Comparison of ENCODE assay signal across 12 cellular contexts in the genomic region with DNA sequence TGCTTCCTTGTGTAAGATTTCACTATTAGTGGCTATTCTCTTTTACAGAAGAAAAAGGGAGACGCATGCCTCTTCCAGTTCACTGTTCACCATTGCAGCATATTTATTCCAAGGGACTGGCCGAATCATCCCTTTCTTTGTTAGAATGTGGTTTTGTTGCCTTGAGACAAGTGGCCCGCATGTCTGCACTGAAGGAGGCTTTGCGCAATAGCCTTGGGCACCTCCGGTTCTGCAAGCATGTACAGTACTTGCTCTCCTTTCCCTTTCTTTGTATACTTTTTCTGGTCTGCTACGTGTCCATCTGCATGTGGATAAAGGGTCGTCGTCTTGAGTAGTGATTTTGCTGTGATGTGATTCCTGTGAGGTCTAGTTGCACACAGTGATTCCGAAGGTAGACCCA. TPM values are rescaled to one million over a fixed set of nuclear protein-coding genes. Genes with fewer than 3 reads are reported as not detected.
DNase-seq lines count a peak whose midpoint lies in the region; FAIRE-seq and TF ChIP-seq lines count a peak whose summit lies in the region.
"Had no signal": no experiment of that assay in that cellular context is flagged by ENCODE, and none has a peak within 500 bp of the region (broad histone marks: within the 10 kb centered on the region; RNA-seq: fewer than 3 reads in every experiment).

No MANE protein-coding gene starts in this region.

- no peaks in the 10 kb centered on the region for H3K36me3 Mint-ChIP-seq in endothelial cell (ENCODE audit: low read depth, unreplicated experiment)
- H3K36me3 Mint-ChIP-seq in activated naive CD4-positive, alpha-beta T cell treated with anti-CD3 and anti-CD28 coated beads, Interleukin-2, amount 10 ng/mL, durations not matched to agents 7 days and 5 days, result peaks cover 2% of the 10 kb centered on the region

- H3K27me3 Mint-ChIP-seq in endothelial cell (ENCODE audit: unreplicated experiment), result peaks cover 3% of the 10 kb centered on the region
- no peaks in the 10 kb centered on the region for H3K27me3 Mint-ChIP-seq in activated naive CD4-positive, alpha-beta T cell treated with anti-CD3 and anti-CD28 coated beads, Interleukin-2, amount 10 ng/mL, durations not matched to agents 7 days and 5 days

- peak overlapping the region; percentile 92 for H3K27ac ChIP-seq in mesodermal cell (ENCODE audit: low read depth, low read length, severe bottlenecking)

- H3K4me1 Mint-ChIP-seq in endothelial cell (ENCODE audit: unreplicated experiment), result peaks cover 45% of the 10 kb centered on the region
- no peaks in the 10 kb centered on the region for H3K4me1 Mint-ChIP-seq in activated naive CD4-positive, alpha-beta T cell treated with anti-CD3 and anti-CD28 coated beads, Interleukin-2, amount 10 ng/mL, durations not matched to agents 7 days and 5 days

- no peaks in the 10 kb centered on the region for H3K27me3 ChIP-seq in bronchial epithelial cell (ENCODE audit: control insufficient read depth, insufficient read depth, low read length)

- peaks cover 60% of the 10 kb centered on the region for H3K4me1 ChIP-seq in mesodermal cell (ENCODE audit: control insufficient read depth, insufficient read depth, low read length, poor library complexity, severe bottlenecking)

- DNase-seq in AG09309 (ENCODE audit: low read depth) (peak; percentile 84), LHCN-M2 (ENCODE audit: low read depth) (peak; percentile 85), bronchial epithelial cell (ENCODE audit: low read depth) (peak; percentile 90), OCI-M2 (lab: John Stamatoyannopoulos, UW; ENCODE audit: unreplicated experiment) (no peak), germinal center (ENCODE audit: low spot score) (no peak), endothelial cell (ENCODE audit: low spot score) (no peak)
- no peak for DNase-seq in activated naive CD4-positive, alpha-beta T cell treated with anti-CD3 and anti-CD28 coated beads, Interleukin-2, amount 10 ng/mL, durations not matched to agents 7 days and 5 days
- DNase-seq: activated T-cell treated with anti-CD3 and anti-CD28 coated beads, Interleukin-2, amount 50 U/mL, for 48 hours; COR-L47; NCI-H2171 treated with DMSO at 0.1 percent for 48 hours had no signal

- H3K4me3 Mint-ChIP-seq in endothelial cell (ENCODE audit: unreplicated experiment), result no peak overlapping the region
- H3K4me3 Mint-ChIP-seq in activated naive CD4-positive, alpha-beta T cell treated with anti-CD3 and anti-CD28 coated beads, Interleukin-2, amount 10 ng/mL, durations not matched to agents 7 days and 5 days, result no peak overlapping the region

- CTCF ChIA-PET in activated naive CD4-positive, alpha-beta T cell treated with anti-CD3 and anti-CD28 coated beads, Interleukin-2, amount 10 ng/mL, durations not matched to agents 7 days and 5 days (lab: Charles Lee), result no interaction called here

- H3K9me3 Mint-ChIP-seq in endothelial cell (ENCODE audit: unreplicated experiment), result no peaks in the 10 kb centered on the region
- no peaks in the 10 kb centered on the region for H3K9me3 Mint-ChIP-seq in activated naive CD4-positive, alpha-beta T cell treated with anti-CD3 and anti-CD28 coated beads, Interleukin-2, amount 10 ng/mL, durations not matched to agents 7 days and 5 days

- TF ChIP-seq CTCF in AG09309 (IDR thresholded peaks at IDR 0.05; ENCODE audit: control insufficient read depth, insufficient read depth, low read depth, low read length, missing control alignments) (no peak), bronchial epithelial cell (IDR thresholded peaks at IDR 0.05; ENCODE audit: insufficient read depth, low read length, severe bottlenecking) (no peak), endothelial cell (IDR thresholded peaks at IDR 0.05; ENCODE audit: unreplicated experiment) (no peak)

- no peak for FAIRE-seq in bronchial epithelial cell (lab: Jason Lieb, UNC)
- FAIRE-seq: islet of Langerhans had no signal

- H3K4me3 ChIP-seq in AG09309 (ENCODE audit: control insufficient read depth, low read depth, low read length) (no peak overlapping the region), bronchial epithelial cell (ENCODE audit: low read depth, low read length) (no peak overlapping the region), mesodermal cell (ENCODE audit: extremely low read depth, insufficient read depth, low read length, poor library complexity, severe bottlenecking) (no peak overlapping the region)

- H3K27ac Mint-ChIP-seq in endothelial cell (ENCODE audit: unreplicated experiment), result no peak overlapping the region
- H3K27ac Mint-ChIP-seq in activated naive CD4-positive, alpha-beta T cell treated with anti-CD3 and anti-CD28 coated beads, Interleukin-2, amount 10 ng/mL, durations not matched to agents 7 days and 5 days, result no peak overlapping the region

- peaks cover 1% of the 10 kb centered on the region for H3K36me3 ChIP-seq in bronchial epithelial cell (ENCODE audit: control insufficient read depth, insufficient read depth, low read length)
- peaks cover 15% of the 10 kb centered on the region for H3K36me3 ChIP-seq in mesodermal cell (ENCODE audit: control insufficient read depth, insufficient read depth, low read length)

- WGBS in mesodermal cell (ENCODE audit: insufficient coverage in 2 of 2), 2 experiments, result 89 to 94% methylated on average over 4 to 5 of the region's 9 CpGs

- H3K9me3 ChIP-seq in mesodermal cell (ENCODE audit: control insufficient read depth, low read length), result no peaks in the 10 kb centered on the region

RNA-seq across cellular contexts. Expression of a gene that starts 43.0 kb away (rescaled TPM):
- total RNA-seq in LHCN-M2 (2014; rRNA removed) (46.1 and 47.5 TPM in 2 replicates), bronchial epithelial cell (460 and 822 TPM in 2 replicates), endothelial cell (ENCODE audit: unreplicated experiment) (216 TPM)
- 106 TPM for polyA plus RNA-seq in LHCN-M2 (2012)
- 135 TPM for polyA plus RNA-seq in mesodermal cell (2013, experiment 1 of 2)
- 103 TPM for polyA plus RNA-seq in mesodermal cell (2013, experiment 2 of 2)

Comparison
In these comparisons a context has a peak if more than half of its experiments do, and no peak if none do; other contexts are left out.
1. DNase-seq: peak in AG09309 (single experiment), LHCN-M2 (single experiment) and bronchial epithelial cell (single experiment); none in OCI-M2 (single experiment), germinal center (single experiment), endothelial cell (single experiment) and activated naive CD4-positive, alpha-beta T cell treated with anti-CD3 and anti-CD28 coated beads, Interleukin-2, amount 10 ng/mL, durations not matched to agents 7 days and 5 days (single experiment).